In the genomic region with DNA sequence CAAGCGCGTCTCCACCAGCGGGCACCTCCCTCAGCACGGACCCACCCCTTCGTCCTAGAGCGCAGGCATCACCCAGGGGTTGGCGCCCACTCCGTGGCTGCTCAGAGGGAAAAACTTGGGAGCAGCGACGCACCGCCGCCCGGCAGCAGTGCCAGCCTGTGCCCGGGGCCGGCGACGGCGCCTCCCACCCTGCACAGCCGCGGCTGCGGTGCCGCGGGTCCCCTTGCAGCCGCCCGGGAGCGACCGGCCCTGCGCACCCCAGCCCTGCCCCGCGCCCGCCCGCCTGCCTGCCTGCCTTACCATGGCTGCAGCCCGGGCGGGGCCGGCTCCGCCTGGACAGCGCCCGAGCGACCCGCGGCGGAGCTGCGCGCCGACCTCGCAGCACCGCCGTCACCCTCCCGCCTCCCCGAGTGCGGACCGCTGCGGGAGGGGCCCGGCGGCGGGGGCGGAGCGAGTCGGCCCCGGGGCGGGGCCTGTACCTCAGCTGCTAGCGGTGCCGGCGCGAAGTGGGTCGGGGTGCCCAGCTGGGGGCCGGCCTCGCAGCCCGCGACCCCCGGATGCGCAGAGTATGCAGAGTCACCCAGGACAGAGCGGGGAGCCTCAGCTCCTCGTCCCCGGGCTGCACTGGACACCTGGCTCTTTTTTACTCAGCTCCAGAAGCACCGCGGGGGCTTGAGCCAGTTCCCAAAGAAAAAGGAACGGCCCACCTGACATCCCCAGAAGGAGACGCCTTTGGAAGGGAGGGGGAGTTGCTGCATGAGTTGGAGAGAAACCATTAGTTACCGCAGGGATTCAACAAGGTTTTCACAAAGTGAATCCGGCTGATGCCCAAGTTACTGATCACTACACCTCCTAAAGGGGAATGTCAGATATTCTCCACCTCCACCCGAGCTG, we compare ENCODE assay signal across 8 cellular contexts. TPM values are rescaled to one million over a fixed set of nuclear protein-coding genes. Genes with fewer than 3 reads are reported as not detected.
DNase-seq lines count a peak whose midpoint lies in the region; ATAC-seq and TF ChIP-seq lines count a peak whose summit lies in the region.

No MANE protein-coding gene starts in this region.

- no peaks in the 10 kb centered on the region for H3K36me3 Mint-ChIP-seq in activated naive CD8-positive, alpha-beta T cell treated with anti-CD3 and anti-CD28 coated beads, Interleukin-2, amount 50 U/mL, for 24 hours (ENCODE audit: low read depth)

- H3K27me3 Mint-ChIP-seq in activated naive CD8-positive, alpha-beta T cell treated with anti-CD3 and anti-CD28 coated beads, Interleukin-2, amount 50 U/mL, for 24 hours = peaks cover 33% of the 10 kb centered on the region

- TF ChIP-seq CTCF in DOHH2 (IDR thresholded peaks at IDR 0.05; ENCODE audit: low read depth, low read length, poor library complexity, severe bottlenecking) (no peak), heart left ventricle (IDR thresholded peaks at IDR 0.05) (no peak), ovary (IDR thresholded peaks at IDR 0.05) (no peak)

- H3K79me2 ChIP-seq in DOHH2 (ENCODE audit: control insufficient read depth, low read length) = no peaks in the 10 kb centered on the region

- in situ Hi-C loops in SK-MEL-5 (cut with HindIII; ENCODE audit: low pct_unique_long_range_greater_than_20kb, low sequenced_read_pairs) = no loop called here

- TF ChIP-seq POLR2A in heart left ventricle (IDR thresholded peaks at IDR 0.05) (peak in 1 of 2 donors; percentile 42), ovary (IDR thresholded peaks at IDR 0.05) (no peak)

- peaks cover 12% of the 10 kb centered on the region for H3K4me1 ChIP-seq in DOHH2 (ENCODE audit: control insufficient read depth, low read length)
- H3K4me1 ChIP-seq in heart left ventricle = peaks cover 4 to 86% (median 45%) of the 10 kb centered on the region in 12 donors
- H3K4me1 ChIP-seq in ovary (ENCODE audit: insufficient read depth) = peaks cover 5% of the 10 kb centered on the region
- H3K4me1 ChIP-seq in aorta (ENCODE audit: control insufficient read depth in 1 of 2, insufficient read depth in 2 of 2, low read length in 2 of 2) = no peaks in the 10 kb centered on the region

- no peak for TF ChIP-seq EP300 in ovary (IDR thresholded peaks at IDR 0.05)

- peak overlapping the region; percentile 62 for H3K4me3 ChIP-seq in DOHH2 (ENCODE audit: low read length)
- peak overlapping the region; percentile 40 to 88 (median 64) for H3K4me3 ChIP-seq in heart left ventricle
- H3K4me3 ChIP-seq in ovary = peak overlapping the region; percentile 52
- H3K4me3 ChIP-seq in aorta (ENCODE audit: low read length in 2 of 2) = peak overlapping the region; percentile 69 to 78

- H3K4me1 Mint-ChIP-seq in activated naive CD8-positive, alpha-beta T cell treated with anti-CD3 and anti-CD28 coated beads, Interleukin-2, amount 50 U/mL, for 24 hours = peaks cover 3% of the 10 kb centered on the region

- H3K27me3 ChIP-seq in DOHH2 (ENCODE audit: control insufficient read depth, low read length) (peaks cover 37% of the 10 kb centered on the region), heart left ventricle (peaks cover 0 to 5% (median 0%) of the 10 kb centered on the region in 9 donors), ovary (no peaks in the 10 kb centered on the region), aorta (ENCODE audit: control insufficient read depth in 1 of 2, insufficient read depth in 2 of 2, low read length in 1 of 2) (no peaks in the 10 kb centered on the region)

- H3K9me2 ChIP-seq in DOHH2 (replicated peaks; ENCODE audit: control insufficient read depth, low read length) = no peaks in the 10 kb centered on the region

- ATAC-seq in HG02981 (IDR thresholded peaks at IDR 0.05; ENCODE audit: unreplicated experiment) (peak; percentile 58), heart left ventricle (peak; percentile 33 to 88 (median 79)), aorta (ENCODE audit: low FRiP score) (peak; percentile 84)
- ATAC-seq in activated naive CD8-positive, alpha-beta T cell treated with anti-CD3 and anti-CD28 coated beads, Interleukin-2, amount 50 U/mL, for 24 hours = peak; percentile 81

- no peaks in the 10 kb centered on the region for H3K36me3 ChIP-seq in DOHH2 (ENCODE audit: control insufficient read depth, low read length)
- H3K36me3 ChIP-seq in heart left ventricle = no peaks in the 10 kb centered on the region
- no peaks in the 10 kb centered on the region for H3K36me3 ChIP-seq in ovary
- no peaks in the 10 kb centered on the region for H3K36me3 ChIP-seq in aorta (ENCODE audit: control insufficient read depth in 1 of 2, insufficient read depth in 2 of 2, low read length in 1 of 2)

- intact Hi-C loops in heart left ventricle (cut with DNase I) = loop anchor here in 4 of 10 donors (5.0 to 10.0 kb wide), 3 partner anchors 45 to 153 kb away; no protein-coding TSS in a partner anchor
- intact Hi-C loops in ovary (cut with DNase I) = no loop called here
- intact Hi-C loops in aorta (cut with DNase I) = loop anchor here in 1 of 2 donors (5.0 kb wide), 1 partner anchor 100 kb away; no protein-coding TSS in a partner anchor

- no peak overlapping the region for H3K27ac ChIP-seq in DOHH2 (ENCODE audit: low read depth, low read length)
- peak overlapping the region; percentile 9 to 78 (median 68) for H3K27ac ChIP-seq in heart left ventricle
- H3K27ac ChIP-seq in ovary = peak overlapping the region; percentile 59 to 72
- H3K27ac ChIP-seq in aorta (ENCODE audit: low read depth in 1 of 2, low read length in 2 of 2) = peak overlapping the region in 1 of 2 donors; percentile 65

- H3K9me3 Mint-ChIP-seq in activated naive CD8-positive, alpha-beta T cell treated with anti-CD3 and anti-CD28 coated beads, Interleukin-2, amount 50 U/mL, for 24 hours = no peaks in the 10 kb centered on the region

- H3F3A ChIP-seq in DOHH2 (ENCODE audit: control insufficient read depth, insufficient read depth) = no peaks in the 10 kb centered on the region

- DNase-seq in SK-MEL-5 (ENCODE audit: low read depth, low spot score) (peak; percentile 45), heart left ventricle (peak; percentile 68 to 84 (median 76)), ovary (peak; percentile 35 to 77 (median 68)), aorta (peak; percentile 72 to 88), NCI-H1048 (lab: John Stamatoyannopoulos, UW) (no peak)
- DNase-seq in activated naive CD8-positive, alpha-beta T cell treated with anti-CD3 and anti-CD28 coated beads, Interleukin-2, amount 50 U/mL, for 24 hours = peak; percentile 59

- H3K27ac Mint-ChIP-seq in activated naive CD8-positive, alpha-beta T cell treated with anti-CD3 and anti-CD28 coated beads, Interleukin-2, amount 50 U/mL, for 24 hours = no peak overlapping the region

- H3K9me3 ChIP-seq in DOHH2 (ENCODE audit: control insufficient read depth, insufficient read depth, low read length) (no peaks in the 10 kb centered on the region), heart left ventricle (no peaks in the 10 kb centered on the region), ovary (no peaks in the 10 kb centered on the region), aorta (ENCODE audit: control insufficient read depth, low read length) (no peaks in the 10 kb centered on the region)

- peak overlapping the region; percentile 38 for H3K4me3 Mint-ChIP-seq in activated naive CD8-positive, alpha-beta T cell treated with anti-CD3 and anti-CD28 coated beads, Interleukin-2, amount 50 U/mL, for 24 hours

- H3K4me2 ChIP-seq in DOHH2 (ENCODE audit: low read length) = peak overlapping the region; percentile 77

- 2 to 4% (median 2%) methylated on average over 42 to 82 of the region's 82 CpGs for WGBS in heart left ventricle, 4 donors
- WGBS in ovary, 3 donors = 1 to 4% (median 1%) methylated on average over 44 to 82 of the region's 82 CpGs
- 1 to 2% methylated on average over 61 to 82 of the region's 82 CpGs for WGBS in aorta, 2 donors

- no peaks in the 10 kb centered on the region for H4K20me1 ChIP-seq in DOHH2 (ENCODE audit: control insufficient read depth, insufficient read depth, low read depth, low read length)

RNA-seq across cellular contexts. Expression of gene MTMR4, which starts 17.5 kb away (rescaled TPM):
- total RNA-seq in SK-MEL-5 (2014; rRNA removed; shearing (Covaris generic)) = 62.3 and 70.7 TPM in 2 replicates
- polyA plus RNA-seq in SK-MEL-5 (2015; cell fraction: cytosol; rRNA removed) = 32.8 and 52.5 TPM in 2 replicates
- 101 and 102 TPM in 2 replicates for polyA plus RNA-seq in SK-MEL-5 (2015; cell fraction: nucleus; rRNA removed)
- total RNA-seq in heart left ventricle (10 to 100 TPM; 10.9 to 24.9 (median 19.8) TPM), ovary (10 to 100 TPM; 23.8 to 60.1 (median 27.7) TPM), aorta (10 to 100 TPM; 38.7 to 38.8 TPM)
- polyA plus RNA-seq in heart left ventricle (10 to 100 TPM in 1 of 2 donors, 1 to 10 TPM in 1; 9.1 to 22.5 TPM), ovary (10 to 100 TPM; 14.5 to 28.7 TPM), aorta (10 to 100 TPM; 14.0 to 17.7 TPM)

RNA-seq across cellular contexts. Expression of gene HSF5, which starts 43.7 kb away (rescaled TPM):
- 0.08 TPM in 1 of 2 replicates, not detected in the other for total RNA-seq in SK-MEL-5 (2014; rRNA removed; shearing (Covaris generic))
- polyA plus RNA-seq in SK-MEL-5 (2015; cell fraction: cytosol; rRNA removed) = not detected in 2 replicates
- 0.07 TPM in 1 of 2 replicates, not detected in the other for polyA plus RNA-seq in SK-MEL-5 (2015; cell fraction: nucleus; rRNA removed)
- total RNA-seq in heart left ventricle (under 1 TPM in 2 of 9 donors, not detected in 7; 0.06 to 0.19 TPM), ovary (not detected), aorta (not detected)
- polyA plus RNA-seq in heart left ventricle (not detected), ovary (under 1 TPM; 0.05 TPM), aorta (not detected)
